36 cellular contexts compared by ENCODE assay signal in genomic region chr11:61118406-61118805, GRCh38. TPM values are rescaled to one million over a fixed set of nuclear protein-coding genes. Genes with fewer than 3 reads are reported as not detected.
DNase-seq lines count a peak whose midpoint lies in the region; ATAC-seq and TF ChIP-seq lines count a peak whose summit lies in the region.
"Had no signal": no experiment of that assay in that cellular context is flagged by ENCODE, and none has a peak within 500 bp of the region (broad histone marks: within the 10 kb centered on the region; RNA-seq: fewer than 3 reads in every experiment).

No MANE protein-coding gene starts in this region.

- H3K4me3 ChIP-seq in heart right ventricle: no peak overlapping the region
- H3K4me3 ChIP-seq: gastroesophageal sphincter, GM12878, mucosa of descending colon, pancreas, smooth muscle cell had no signal

- H3K9me3 ChIP-seq in heart right ventricle: no peaks in the 10 kb centered on the region
- H3K9me3 ChIP-seq: gastroesophageal sphincter, mucosa of descending colon, pancreas had no signal

- peaks cover 50% of the 10 kb centered on the region for H3K36me3 Mint-ChIP-seq in activated naive CD4-positive, alpha-beta T cell treated with anti-CD3 and anti-CD28 coated beads, Interleukin-2, amount 50 U/mL, for 24 hours
- peaks cover 94% of the 10 kb centered on the region for H3K36me3 Mint-ChIP-seq in activated CD4-positive, alpha-beta memory T cell treated with anti-CD3 and anti-CD28 coated beads, Interleukin-2, amount 10 ng/mL, durations not matched to agents 7 days and 5 days (ENCODE audit: low read depth)
- peaks cover 72% of the 10 kb centered on the region for H3K36me3 Mint-ChIP-seq in central memory CD8-positive, alpha-beta T cell (ENCODE audit: insufficient read depth)

- TF ChIP-seq CTCF in heart right ventricle (IDR thresholded peaks at IDR 0.05): no peak

- H3K36me3 ChIP-seq in heart right ventricle: no peaks in the 10 kb centered on the region
- H3K36me3 ChIP-seq: gastroesophageal sphincter, pancreas had no signal

- intact Hi-C loops in heart right ventricle (cut with DNase I): loop anchor here in 1 of 10 donors (10.0 kb wide), 1 partner anchor 54 kb away; no protein-coding TSS in a partner anchor

- CTCF ChIA-PET in activated CD4-positive, alpha-beta memory T cell treated with anti-CD3 and anti-CD28 coated beads, Interleukin-2, amount 10 ng/mL, durations not matched to agents 7 days and 5 days (lab: Charles Lee): interaction anchor here (1.3 kb wide), 1 partner anchor 11 kb away, joined by 3 read pairs; no protein-coding TSS in a partner anchor

- H3K4me1 Mint-ChIP-seq in activated naive CD4-positive, alpha-beta T cell treated with anti-CD3 and anti-CD28 coated beads, Interleukin-2, amount 50 U/mL, for 24 hours: peaks cover 85% of the 10 kb centered on the region
- H3K4me1 Mint-ChIP-seq in activated CD4-positive, alpha-beta memory T cell treated with anti-CD3 and anti-CD28 coated beads, Interleukin-2, amount 10 ng/mL, durations not matched to agents 7 days and 5 days: peaks cover 74% of the 10 kb centered on the region
- peaks cover 71% of the 10 kb centered on the region for H3K4me1 Mint-ChIP-seq in central memory CD8-positive, alpha-beta T cell

- H3K4me1 ChIP-seq in heart right ventricle: peaks cover 0 to 13% (median 11%) of the 10 kb centered on the region in 9 donors

- ATAC-seq in central memory CD8-positive, alpha-beta T cell (replicated peaks; ENCODE audit: extremely low read depth, poor library complexity, severe bottlenecking): no peak
- no peak for ATAC-seq in heart right ventricle
- ATAC-seq: activated CD4-positive, CD25-positive, alpha-beta regulatory T cell treated with anti-CD3 and anti-CD28 coated beads, Interleukin-2, amount 50 U/mL, for 24 hours; gastroesophageal sphincter; GM12878; left cardiac atrium; mucosa of descending colon had no signal

- no peaks in the 10 kb centered on the region for H3K27me3 Mint-ChIP-seq in activated naive CD4-positive, alpha-beta T cell treated with anti-CD3 and anti-CD28 coated beads, Interleukin-2, amount 50 U/mL, for 24 hours
- H3K27me3 Mint-ChIP-seq in activated CD4-positive, alpha-beta memory T cell treated with anti-CD3 and anti-CD28 coated beads, Interleukin-2, amount 10 ng/mL, durations not matched to agents 7 days and 5 days: no peaks in the 10 kb centered on the region
- no peaks in the 10 kb centered on the region for H3K27me3 Mint-ChIP-seq in central memory CD8-positive, alpha-beta T cell

- H3K9me3 Mint-ChIP-seq in activated naive CD4-positive, alpha-beta T cell treated with anti-CD3 and anti-CD28 coated beads, Interleukin-2, amount 50 U/mL, for 24 hours: no peaks in the 10 kb centered on the region
- no peaks in the 10 kb centered on the region for H3K9me3 Mint-ChIP-seq in activated CD4-positive, alpha-beta memory T cell treated with anti-CD3 and anti-CD28 coated beads, Interleukin-2, amount 10 ng/mL, durations not matched to agents 7 days and 5 days
- no peaks in the 10 kb centered on the region for H3K9me3 Mint-ChIP-seq in central memory CD8-positive, alpha-beta T cell
- H3K9me3 Mint-ChIP-seq: nephron progenitor cell had no signal

- H3K27ac Mint-ChIP-seq in activated naive CD4-positive, alpha-beta T cell treated with anti-CD3 and anti-CD28 coated beads, Interleukin-2, amount 50 U/mL, for 24 hours: peak overlapping the region; percentile 93
- H3K27ac Mint-ChIP-seq in activated CD4-positive, alpha-beta memory T cell treated with anti-CD3 and anti-CD28 coated beads, Interleukin-2, amount 10 ng/mL, durations not matched to agents 7 days and 5 days: peak overlapping the region; percentile 79
- H3K27ac Mint-ChIP-seq in central memory CD8-positive, alpha-beta T cell (ENCODE audit: low read depth): peak overlapping the region; percentile 92
- H3K27ac Mint-ChIP-seq: nephron progenitor cell had no signal

- no peaks in the 10 kb centered on the region for H3K27me3 ChIP-seq in heart right ventricle
- H3K27me3 ChIP-seq: gastroesophageal sphincter, pancreas had no signal

- H3K27ac ChIP-seq in heart right ventricle: no peak overlapping the region
- H3K27ac ChIP-seq: gastroesophageal sphincter, pancreas had no signal

- 90 to 91% methylated on average over 9 of the region's 9 CpGs for WGBS in heart right ventricle, 2 donors

- H3K4me3 Mint-ChIP-seq in activated naive CD4-positive, alpha-beta T cell treated with anti-CD3 and anti-CD28 coated beads, Interleukin-2, amount 50 U/mL, for 24 hours: peak overlapping the region; percentile 71
- no peak overlapping the region for H3K4me3 Mint-ChIP-seq in activated CD4-positive, alpha-beta memory T cell treated with anti-CD3 and anti-CD28 coated beads, Interleukin-2, amount 10 ng/mL, durations not matched to agents 7 days and 5 days
- peak overlapping the region; percentile 63 for H3K4me3 Mint-ChIP-seq in central memory CD8-positive, alpha-beta T cell
- H3K4me3 Mint-ChIP-seq: nephron progenitor cell had no signal

- no peak for DNase-seq in activated naive CD4-positive, alpha-beta T cell treated with anti-CD3 and anti-CD28 coated beads, Interleukin-2, amount 50 U/mL, for 16 hours
- no peak for DNase-seq in activated CD4-positive, alpha-beta memory T cell treated with anti-CD3 and anti-CD28 coated beads, Interleukin-2, amount 10 ng/mL, durations not matched to agents 7 days and 5 days
- no peak for DNase-seq in central memory CD8-positive, alpha-beta T cell (ENCODE audit: low spot score in 2 of 2)
- DNase-seq in heart right ventricle (no peak), SIG-M5 treated with dmso at 0.1 percent for 504 hours (lab: John Stamatoyannopoulos, UW; ENCODE audit: unreplicated experiment) (no peak)
- no peak for DNase-seq in central memory CD4-positive, alpha-beta T cell
- DNase-seq: activated gamma-delta T cell treated with Interleukin-2 at 50 U/mL for 16 hours; C1 segment of cervical spinal cord; dermis blood vessel endothelial cell; HCEC 1CT; hippocampal formation; KG1; left cardiac atrium; MM.1S; mucosa of descending colon; NCI-H2081; NCI-H2227 treated with DMSO at 0.1 percent for 48 hours; NCI-H526 treated with DMSO at 0.1 percent for 48 hours; nephron progenitor cell; retina; SHP77; stimulated activated CD4-positive, alpha-beta T cell treated with anti-CD3 and anti-CD28 coated beads, Interleukin-2, amount 100 ng/mL, for 24 hours; substantia nigra had no signal

- POLR2A ChIA-PET in activated CD4-positive, alpha-beta memory T cell treated with anti-CD3 and anti-CD28 coated beads, Interleukin-2, amount 10 ng/mL, durations not matched to agents 7 days and 5 days (lab: Charles Lee): interaction anchor here (0.9 to 4.4 kb wide), 8 partner anchors 8 to 151 kb away, joined by 3 to 29 read pairs (median 5); no protein-coding TSS in a partner anchor

RNA-seq across cellular contexts. Expression of gene CD5, which starts 16.1 kb away (rescaled TPM):
- 100 to 1,000 TPM; 359 to 373 TPM for total RNA-seq in activated CD4-positive, alpha-beta memory T cell treated with anti-CD3 and anti-CD28 coated beads, Interleukin-2, amount 10 ng/mL, durations not matched to agents 7 days and 5 days
- total RNA-seq in heart right ventricle: 1 to 10 TPM in 1 of 10 donors, under 1 TPM in 6, not detected in 3; 0.07 to 5.7 (median 0.38) TPM
- under 1 TPM in 1 of 2 donors, not detected in 1; 0.12 TPM for polyA plus RNA-seq in heart right ventricle
- total RNA-seq: astrocyte, cardiac septum, Daoy, dermis blood vessel endothelial cell, endothelial cell of umbilical vein, fibroblast of lung, lung microvascular endothelial cell, smooth muscle cell, urinary bladder had no signal
- polyA plus RNA-seq: endothelial cell of umbilical vein, fibroblast of lung had no signal

RNA-seq across cellular contexts. Expression of gene VPS37C, which starts 42.8 kb away (rescaled TPM):
- 1 to 10 TPM; 6.1 to 7.5 TPM for total RNA-seq in activated CD4-positive, alpha-beta memory T cell treated with anti-CD3 and anti-CD28 coated beads, Interleukin-2, amount 10 ng/mL, durations not matched to agents 7 days and 5 days
- total RNA-seq in heart right ventricle: 10 to 100 TPM; 10.6 to 21.8 (median 15.5) TPM
- polyA plus RNA-seq in heart right ventricle: 10 to 100 TPM in 1 of 2 donors, 1 to 10 TPM in 1; 7.7 to 18.6 TPM

Comparison
In these comparisons a context has a peak if more than half of its experiments do, and no peak if none do; other contexts are left out.
1. RNA of gene CD5, which starts 16.1 kb away (total RNA-seq): 359 to 373 TPM in activated CD4-positive, alpha-beta memory T cell treated with anti-CD3 and anti-CD28 coated beads, Interleukin-2, amount 10 ng/mL, durations not matched to agents 7 days and 5 days; 0.07 to 5.7 TPM in heart right ventricle; every median in the first group is over 10 times any median in the second.
2. Peak in every context shown above with its lines, with median percentiles within 50 percentile points of each other: H3K27ac Mint-ChIP-seq.